In genomic region chr2:94861308-94862152, GRCh38 we compare ENCODE assay signal across 14 cellular contexts. TPM values are rescaled to one million over a fixed set of nuclear protein-coding genes. Genes with fewer than 3 reads are reported as not detected.
DNase-seq lines count a peak whose midpoint lies in the region; ATAC-seq, FAIRE-seq and TF ChIP-seq lines count a peak whose summit lies in the region.
"Had no signal": no experiment of that assay in that cellular context is flagged by ENCODE, and none has a peak within 500 bp of the region (broad histone marks: within the 10 kb centered on the region; RNA-seq: fewer than 3 reads in every experiment).

No MANE protein-coding gene starts in this region.

- H3K36me3 Mint-ChIP-seq in MCF 10A (ENCODE audit: insufficient read depth, unreplicated experiment), result no peaks in the 10 kb centered on the region
- H3K36me3 Mint-ChIP-seq: activated naive CD8-positive, alpha-beta T cell treated with anti-CD3 and anti-CD28 coated beads for 36 hours had no signal

- 5 to 15% methylated on average over 18 to 21 of the region's 60 CpGs for WGBS in thyroid gland, 2 donors

- no peaks in the 10 kb centered on the region for H3K4me1 Mint-ChIP-seq in MCF 10A (ENCODE audit: insufficient read depth, unreplicated experiment)
- H3K4me1 Mint-ChIP-seq: B cell had no signal

- DNase-seq in breast epithelium (ENCODE audit: low spot score in 2 of 2), result no peak
- no peak for DNase-seq in MCF 10A (ENCODE audit: unreplicated experiment)
- peak in 2 of 3 donors; percentile 34 to 42 for DNase-seq in Peyer's patch
- peak; percentile 75 for DNase-seq in left kidney (ENCODE audit: low read depth, low spot score)
- DNase-seq in thyroid gland, result peak; percentile 47 to 50
- DNase-seq in H54 (ENCODE audit: insufficient read length, low spot score), result no peak
- no peak for DNase-seq in cerebellar cortex (ENCODE audit: low spot score)
- DNase-seq: activated naive CD8-positive, alpha-beta T cell treated with anti-CD3 and anti-CD28 coated beads for 36 hours; NCI-H446 treated with DMSO at 0.1 percent for 48 hours; SIG-M5 had no signal

- no peak overlapping the region for H3K27ac ChIP-seq in breast epithelium
- H3K27ac ChIP-seq in Peyer's patch, result no peak overlapping the region
- H3K27ac ChIP-seq in thyroid gland, result no peak overlapping the region

- peaks cover 47% of the 10 kb centered on the region for H3K27me3 Mint-ChIP-seq in MCF 10A (ENCODE audit: insufficient read depth, unreplicated experiment)

- POLR2A ChIA-PET in MCF 10A (lab: Yijun Ruan, JAX), result no interaction called here

- H3K4me3 ChIP-seq in breast epithelium, result peak overlapping the region in 2 of 3 donors; percentile 26 to 39
- H3K4me3 ChIP-seq in Peyer's patch, result no peak overlapping the region
- H3K4me3 ChIP-seq in thyroid gland (replicated peaks in 1 of 3), result peak overlapping the region in 1 of 3 donors; percentile 28

- H3K9me3 ChIP-seq in breast epithelium, result no peaks in the 10 kb centered on the region
- H3K9me3 ChIP-seq in Peyer's patch, result no peaks in the 10 kb centered on the region
- H3K9me3 ChIP-seq in thyroid gland, result no peaks in the 10 kb centered on the region

- FAIRE-seq in H54 (lab: Jason Lieb, UNC), result no peak

- CTCF ChIA-PET in MCF 10A (lab: Yijun Ruan, JAX), result interaction anchor here (0.6 to 1.6 kb wide), 3 partner anchors 12 to 95 kb away, joined by 3 to 9 read pairs (median 7); no protein-coding TSS in a partner anchor

- no TSS peak for BruUV-seq in MCF 10A (replicated peaks; lab: Mats Ljungman, UMichigan)

- H3K4me1 ChIP-seq in breast epithelium, result no peaks in the 10 kb centered on the region
- H3K4me1 ChIP-seq in Peyer's patch, result peaks cover 0 to 8% (median 0%) of the 10 kb centered on the region in 4 donors
- H3K4me1 ChIP-seq in thyroid gland, result peaks cover 0 to 4% of the 10 kb centered on the region in 2 donors

- no peak for TF ChIP-seq POLR2A in breast epithelium (IDR thresholded peaks at IDR 0.05)
- TF ChIP-seq POLR2A in Peyer's patch (IDR thresholded peaks at IDR 0.05), result no peak
- TF ChIP-seq POLR2A in thyroid gland (IDR thresholded peaks at IDR 0.05), result no peak
- TF ChIP-seq POLR2A in H54 (IDR thresholded peaks at IDR 0.05; ENCODE audit: low read depth, low read length), result no peak

- intact Hi-C loops in breast epithelium (cut with DNase I; ENCODE audit: low total_unique reads) (no loop called here), MCF 10A (cut with micrococcal nuclease) (no loop called here), thyroid gland (cut with DNase I) (no loop called here)

- H3K27ac Mint-ChIP-seq in MCF 10A (ENCODE audit: low read depth, unreplicated experiment), result no peak overlapping the region
- H3K27ac Mint-ChIP-seq: activated naive CD8-positive, alpha-beta T cell treated with anti-CD3 and anti-CD28 coated beads for 36 hours; B cell had no signal

- no peaks in the 10 kb centered on the region for H3K9me3 Mint-ChIP-seq in MCF 10A (ENCODE audit: unreplicated experiment)

- no peak for ATAC-seq in HG02571 (IDR thresholded peaks at IDR 0.05; ENCODE audit: unreplicated experiment)

- H3K27me3 ChIP-seq in breast epithelium, result peaks cover 0 to 27% of the 10 kb centered on the region in 2 donors
- no peaks in the 10 kb centered on the region for H3K27me3 ChIP-seq in Peyer's patch
- no peaks in the 10 kb centered on the region for H3K27me3 ChIP-seq in thyroid gland

- no peaks in the 10 kb centered on the region for H3K36me3 ChIP-seq in breast epithelium
- no peaks in the 10 kb centered on the region for H3K36me3 ChIP-seq in Peyer's patch
- H3K36me3 ChIP-seq in thyroid gland, result no peaks in the 10 kb centered on the region

- H3K4me3 Mint-ChIP-seq in MCF 10A (ENCODE audit: unreplicated experiment), result no peak overlapping the region
- H3K4me3 Mint-ChIP-seq: activated naive CD8-positive, alpha-beta T cell treated with anti-CD3 and anti-CD28 coated beads for 36 hours; B cell had no signal

- TF ChIP-seq CTCF in breast epithelium (IDR thresholded peaks at IDR 0.05) (no peak), MCF 10A (IDR thresholded peaks at IDR 0.05; ENCODE audit: unreplicated experiment) (no peak), Peyer's patch (IDR thresholded peaks at IDR 0.05) (no peak), thyroid gland (IDR thresholded peaks at IDR 0.05) (no peak)

RNA-seq across cellular contexts. Expression of gene TEKT4, which starts 9.7 kb away (rescaled TPM):
- total RNA-seq in breast epithelium, result not detected
- total RNA-seq in MCF 10A (2022), result not detected in 2 replicates
- not detected for total RNA-seq in Peyer's patch
- total RNA-seq in thyroid gland, result under 1 TPM in 3 of 4 donors, not detected in 1; 0.22 to 0.88 (median 0.27) TPM
- total RNA-seq: activated naive CD8-positive, alpha-beta T cell treated with anti-CD3 and anti-CD28 coated beads for 36 hours; B cell; fibroblast of lung; M059J had no signal

Comparison
In these comparisons a context has a peak if more than half of its experiments do, and no peak if none do; other contexts are left out.
1. DNase-seq: peak in Peyer's patch (2 of 3), left kidney (single experiment) and thyroid gland (2 of 2); none in breast epithelium (0 of 2), MCF 10A (single experiment), H54 (single experiment) and cerebellar cortex (single experiment).
2. H3K4me3 ChIP-seq: peak in breast epithelium (2 of 3); none in Peyer's patch (0 of 4).